ENCODE assay signal across 10 cellular contexts in the genomic region with DNA sequence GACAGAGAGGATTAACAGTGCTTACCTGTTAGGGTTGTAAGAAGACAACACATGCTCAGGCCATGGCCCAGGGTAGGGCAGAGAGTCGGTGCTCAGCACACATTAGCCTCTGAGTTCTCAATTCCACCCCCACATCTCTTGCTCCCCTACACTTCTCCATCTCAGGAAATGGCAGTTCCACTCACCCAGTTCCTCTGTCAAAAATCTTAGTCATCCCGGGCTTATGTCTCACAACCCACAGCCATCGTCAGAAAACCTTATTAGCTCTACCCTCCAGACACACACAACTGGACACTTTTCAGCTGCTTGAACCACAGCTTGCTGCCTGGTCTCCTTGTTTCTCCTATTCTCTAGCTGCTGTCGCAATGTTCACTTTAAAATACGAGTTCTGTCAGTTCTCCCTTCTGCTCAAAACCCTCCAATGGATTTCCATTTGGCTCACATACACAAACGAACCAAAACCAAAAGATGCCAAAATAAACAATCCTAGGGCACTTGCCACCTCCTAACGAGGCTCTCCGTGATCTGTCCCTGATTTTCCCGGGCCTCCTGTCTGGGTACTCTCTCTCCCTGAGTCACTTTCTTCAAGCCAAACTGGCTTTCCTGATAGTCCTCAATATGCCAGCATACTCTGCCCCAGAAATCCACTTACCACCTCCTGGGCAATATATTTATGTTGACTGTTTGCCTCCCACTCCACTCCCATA.
DNase-seq lines count a peak whose midpoint lies in the region; ATAC-seq and TF ChIP-seq lines count a peak whose summit lies in the region.
"Had no signal": no experiment of that assay in that cellular context is flagged by ENCODE, and none has a peak within 500 bp of the region (broad histone marks: within the 10 kb centered on the region; RNA-seq: fewer than 3 reads in every experiment).

No MANE protein-coding gene starts in this region.

- no peak overlapping the region for H3K4me3 ChIP-seq in SK-N-SH (ENCODE audit: low read depth in 2 of 2, low read length in 1 of 2)

- H2AFZ ChIP-seq in SK-N-SH (ENCODE audit: low read depth): no peak overlapping the region

- peak; percentile 54 for ATAC-seq in HG03045 (IDR thresholded peaks at IDR 0.05; ENCODE audit: unreplicated experiment)

- no peaks in the 10 kb centered on the region for H3K27me3 ChIP-seq in SK-N-SH (ENCODE audit: insufficient read depth)

- 72% methylated on average over 9 of the region's 9 CpGs for WGBS in SK-N-SH (ENCODE audit: low lambda C conversion rate)

- no peak for TF ChIP-seq EP300 in SK-N-SH (IDR thresholded peaks at IDR 0.05; ENCODE audit: borderline replicate concordance in 1 of 2, low read depth in 1 of 2, low read length in 1 of 2)

- H3F3A ChIP-seq in SK-N-SH (replicated peaks; ENCODE audit: insufficient read depth): no peaks in the 10 kb centered on the region

- TF ChIP-seq CTCF in SK-N-SH (IDR thresholded peaks at IDR 0.05): no peak

- DNase-seq in activated T-cell treated with anti-CD3 and anti-CD28 coated beads for 48 hours (ENCODE audit: low read depth) (peak; percentile 2), activated T-cell treated with anti-CD3 and anti-CD28 coated beads for 4 hours (no peak), SK-N-SH (no peak), middle frontal gyrus (ENCODE audit: extremely low spot score, low spot score) (peak; percentile 43), Ammon's horn (ENCODE audit: low spot score) (no peak), NCI-H1092 treated with DMSO at 0.1 percent for 48 hours (lab: John Stamatoyannopoulos, UW) (no peak), SW480 (ENCODE audit: low spot score) (no peak)
- DNase-seq: activated B cell treated with CpG ODN at 0.5 μM for 24 hours, DND-41 had no signal

- TF ChIP-seq RAD21 in SK-N-SH (IDR thresholded peaks at IDR 0.05; ENCODE audit: low read length): no peak

- H4K20me1 ChIP-seq in SK-N-SH (ENCODE audit: insufficient read depth): no peaks in the 10 kb centered on the region

- H3K9me2 ChIP-seq in SK-N-SH: no peaks in the 10 kb centered on the region

- H3K79me2 ChIP-seq in SK-N-SH (ENCODE audit: insufficient read depth): no peaks in the 10 kb centered on the region

- CTCF ChIA-PET in SK-N-SH (lab: Yijun Ruan, JAX): interaction anchor here (3.1 kb wide), 1 partner anchor 10 kb away, joined by 12 read pairs; no protein-coding TSS in a partner anchor

- no peaks in the 10 kb centered on the region for H3K9me3 ChIP-seq in SK-N-SH

- H3K9ac ChIP-seq in SK-N-SH: no peak overlapping the region

- H3K27ac ChIP-seq in SK-N-SH (ENCODE audit: low read depth in 2 of 2, low read length in 1 of 2): peak overlapping the region in 1 of 2 experiments; percentile 30; a peak in 1 of 4 replicates

- peaks cover 9 to 18% of the 10 kb centered on the region in 2 experiments for H3K36me3 ChIP-seq in SK-N-SH (replicated peaks in 1 of 2; ENCODE audit: control insufficient read depth in 1 of 2, insufficient read depth in 2 of 2, low read length in 1 of 2)

- H3K4me2 ChIP-seq in SK-N-SH: peak overlapping the region; percentile 27; the same call in 1 of the 2 replicates

- H3K4me1 ChIP-seq in SK-N-SH (ENCODE audit: control insufficient read depth in 1 of 2, insufficient read depth in 2 of 2, low read depth in 1 of 2, low read length in 1 of 2): peaks cover 7 to 30% of the 10 kb centered on the region in 2 experiments; a peak in 2 of 4 replicates

- POLR2A ChIA-PET in SK-N-SH (lab: Yijun Ruan, JAX): no interaction called here

TF ChIP-seq in SK-N-SH, 30 proteins besides CTCF, POLR2A, EP300 and RAD21:
- TF ChIP-seq ELF1 (IDR thresholded peaks at IDR 0.05) (no peak), EZH2phosphoT487 (IDR thresholded peaks at IDR 0.05; ENCODE audit: borderline replicate concordance, low read depth) (no peak), SMC3 (IDR thresholded peaks at IDR 0.05; ENCODE audit: low read depth, low read length) (no peak), YY1 (IDR thresholded peaks at IDR 0.05; ENCODE audit: low read depth) (no peak), FOSL2 (IDR thresholded peaks at IDR 0.05; ENCODE audit: borderline replicate concordance, low read depth) (no peak), SIN3A (IDR thresholded peaks at IDR 0.05; ENCODE audit: borderline replicate concordance, low read depth, low read length) (no peak), RFX5 (IDR thresholded peaks at IDR 0.05; ENCODE audit: low read length) (no peak), MEF2A (IDR thresholded peaks at IDR 0.05; ENCODE audit: borderline replicate concordance, low read depth) (no peak)
- TF ChIP-seq, protein P1, sequence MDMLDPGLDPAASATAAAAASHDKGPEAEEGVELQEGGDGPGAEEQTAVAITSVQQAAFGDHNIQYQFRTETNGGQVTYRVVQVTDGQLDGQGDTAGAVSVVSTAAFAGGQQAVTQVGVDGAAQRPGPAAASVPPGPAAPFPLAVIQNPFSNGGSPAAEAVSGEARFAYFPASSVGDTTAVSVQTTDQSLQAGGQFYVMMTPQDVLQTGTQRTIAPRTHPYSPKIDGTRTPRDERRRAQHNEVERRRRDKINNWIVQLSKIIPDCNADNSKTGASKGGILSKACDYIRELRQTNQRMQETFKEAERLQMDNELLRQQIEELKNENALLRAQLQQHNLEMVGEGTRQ (IDR thresholded peaks at IDR 0.05; ENCODE audit: borderline replicate concordance, low read depth, low read length): no peak
- TF ChIP-seq, protein P2, sequence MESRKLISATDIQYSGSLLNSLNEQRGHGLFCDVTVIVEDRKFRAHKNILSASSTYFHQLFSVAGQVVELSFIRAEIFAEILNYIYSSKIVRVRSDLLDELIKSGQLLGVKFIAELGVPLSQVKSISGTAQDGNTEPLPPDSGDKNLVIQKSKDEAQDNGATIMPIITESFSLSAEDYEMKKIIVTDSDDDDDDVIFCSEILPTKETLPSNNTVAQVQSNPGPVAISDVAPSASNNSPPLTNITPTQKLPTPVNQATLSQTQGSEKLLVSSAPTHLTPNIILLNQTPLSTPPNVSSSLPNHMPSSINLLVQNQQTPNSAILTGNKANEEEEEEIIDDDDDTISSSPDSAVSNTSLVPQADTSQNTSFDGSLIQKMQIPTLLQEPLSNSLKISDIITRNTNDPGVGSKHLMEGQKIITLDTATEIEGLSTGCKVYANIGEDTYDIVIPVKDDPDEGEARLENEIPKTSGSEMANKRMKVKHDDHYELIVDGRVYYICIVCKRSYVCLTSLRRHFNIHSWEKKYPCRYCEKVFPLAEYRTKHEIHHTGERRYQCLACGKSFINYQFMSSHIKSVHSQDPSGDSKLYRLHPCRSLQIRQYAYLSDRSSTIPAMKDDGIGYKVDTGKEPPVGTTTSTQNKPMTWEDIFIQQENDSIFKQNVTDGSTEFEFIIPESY (IDR thresholded peaks at IDR 0.05; ENCODE audit: borderline replicate concordance, low read depth): no peak

Comparison
In these comparisons a context has a peak if more than half of its experiments do, and no peak if none do; other contexts are left out.
1. DNase-seq: peak in activated T-cell treated with anti-CD3 and anti-CD28 coated beads for 48 hours (single experiment) and middle frontal gyrus (single experiment); none in activated T-cell treated with anti-CD3 and anti-CD28 coated beads for 4 hours (single experiment), SK-N-SH (single experiment), Ammon's horn (single experiment), NCI-H1092 treated with DMSO at 0.1 percent for 48 hours (single experiment) and SW480 (single experiment).